ENCODE assay signal across 9 cellular contexts in the genomic region with DNA sequence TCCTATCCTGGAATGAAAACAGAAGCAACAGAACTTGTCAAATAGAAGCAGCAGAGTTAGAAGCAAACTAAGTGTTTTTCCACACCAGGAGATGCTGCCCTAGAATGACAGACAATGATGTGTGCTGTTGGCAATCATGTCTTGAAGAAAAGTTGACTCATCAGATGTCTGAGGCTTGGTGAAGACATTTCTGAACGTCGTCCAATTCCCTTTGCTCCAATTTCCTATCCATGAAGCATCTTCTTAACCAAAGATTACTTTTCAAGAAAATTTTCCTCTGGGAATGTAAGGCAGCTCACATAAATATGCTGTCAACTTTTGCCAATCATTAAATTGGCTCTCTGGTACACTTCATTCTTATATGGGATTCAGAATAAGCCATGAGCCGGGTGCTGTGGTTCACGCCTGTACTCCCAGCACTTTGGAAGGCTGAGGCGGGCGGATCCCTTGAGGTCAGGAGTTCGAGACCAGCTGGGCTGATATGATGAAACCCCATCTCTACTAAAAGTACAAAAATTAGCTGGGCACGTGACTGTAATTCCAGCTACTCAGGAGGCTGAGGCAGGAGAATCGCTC. TPM values are rescaled to one million over a fixed set of nuclear protein-coding genes. Genes with fewer than 3 reads are reported as not detected.
DNase-seq lines count a peak whose midpoint lies in the region; ATAC-seq and TF ChIP-seq lines count a peak whose summit lies in the region.
"Had no signal": no experiment of that assay in that cellular context is flagged by ENCODE, and none has a peak within 500 bp of the region (broad histone marks: within the 10 kb centered on the region; RNA-seq: fewer than 3 reads in every experiment).

No MANE protein-coding gene starts in this region.

- H3K9me2 ChIP-seq in SK-N-SH = no peaks in the 10 kb centered on the region

- peaks cover 8 to 33% of the 10 kb centered on the region in 2 experiments for H3K4me1 ChIP-seq in SK-N-SH (ENCODE audit: control insufficient read depth in 1 of 2, insufficient read depth in 2 of 2, low read depth in 1 of 2, low read length in 1 of 2)
- H3K4me1 ChIP-seq in foreskin keratinocyte = peaks cover 24% of the 10 kb centered on the region

- H4K20me1 ChIP-seq in SK-N-SH (ENCODE audit: insufficient read depth) = peaks cover 5% of the 10 kb centered on the region; the same call in 1 of the 2 replicates

- ATAC-seq in foreskin keratinocyte = peak; percentile 73
- ATAC-seq in HG03354 (IDR thresholded peaks at IDR 0.05; ENCODE audit: poor library complexity, severe bottlenecking, unreplicated experiment) = no peak

- in situ Hi-C loops in GM13977 (cut with MboI; ENCODE audit: low pct_unique_long_range_greater_than_20kb, low sequenced_read_pairs, unreplicated experiment) = no loop called here

- H3K27ac ChIP-seq in SK-N-SH (ENCODE audit: low read depth in 2 of 2, low read length in 1 of 2) (peak overlapping the region; percentile 71 to 99), foreskin keratinocyte (no peak overlapping the region)

- peaks cover 10% of the 10 kb centered on the region; the same call in 1 of the 2 replicates for H3K9me3 ChIP-seq in SK-N-SH

- CTCF ChIA-PET in SK-N-SH (lab: Yijun Ruan, JAX) = interaction anchor here (0.6 to 1.6 kb wide), 4 partner anchors 15 to 213 kb away, joined by 4 to 7 read pairs (median 4); no protein-coding TSS in a partner anchor

- peaks cover 50% of the 10 kb centered on the region for H3K79me2 ChIP-seq in SK-N-SH (ENCODE audit: insufficient read depth)

- H3K9ac ChIP-seq in SK-N-SH = peak overlapping the region; percentile 59; the same call in 1 of the 2 replicates

- POLR2A ChIA-PET in SK-N-SH (lab: Yijun Ruan, JAX) = interaction anchor here (0.6 kb wide), 1 partner anchor 145 kb away, joined by 3 read pairs; no protein-coding TSS in a partner anchor

- H3K4me3 ChIP-seq in SK-N-SH (ENCODE audit: low read depth in 2 of 2, low read length in 1 of 2) = peak overlapping the region in 1 of 2 experiments; percentile 13; a peak in 1 of 4 replicates
- no peak overlapping the region for H3K4me3 ChIP-seq in skeletal muscle cell (ENCODE audit: low read depth, low read length)

- no peak for TF ChIP-seq CTCF in SK-N-SH (IDR thresholded peaks at IDR 0.05)
- TF ChIP-seq CTCF in foreskin keratinocyte (conservative IDR thresholded peaks at IDR 0.05) = peak; percentile 18
- TF ChIP-seq CTCF in GM13977 (IDR thresholded peaks at IDR 0.05; ENCODE audit: extremely low read depth, insufficient read depth, missing control alignments) = no peak

- peak overlapping the region; percentile 65 for H3K4me2 ChIP-seq in SK-N-SH

- peaks cover 57% of the 10 kb centered on the region for H3F3A ChIP-seq in SK-N-SH (replicated peaks; ENCODE audit: insufficient read depth)

- no peaks in the 10 kb centered on the region for H3K27me3 ChIP-seq in SK-N-SH (ENCODE audit: insufficient read depth)
- H3K27me3 ChIP-seq in foreskin keratinocyte = no peaks in the 10 kb centered on the region

- WGBS in SK-N-SH (ENCODE audit: low lambda C conversion rate) = 31% methylated on average over 9 of the region's 9 CpGs

- peak in 1 of 2 experiments; percentile 89; a peak in 2 of 4 replicates for TF ChIP-seq EP300 in SK-N-SH (IDR thresholded peaks at IDR 0.05; ENCODE audit: borderline replicate concordance in 1 of 2, low read depth in 1 of 2, low read length in 1 of 2)

- H3K36me3 ChIP-seq in SK-N-SH (replicated peaks in 1 of 2; ENCODE audit: control insufficient read depth in 1 of 2, insufficient read depth in 2 of 2, low read length in 1 of 2) = peaks cover 38 to 64% of the 10 kb centered on the region in 2 experiments

- TF ChIP-seq RAD21 in SK-N-SH (IDR thresholded peaks at IDR 0.05; ENCODE audit: low read length) = no peak

- DNase-seq in GM04503 (ENCODE audit: low read depth) (peak; percentile 94), SK-N-SH (no peak), foreskin keratinocyte (peak; percentile 74 to 79), skeletal muscle cell (ENCODE audit: low read depth) (peak; percentile 96), inferior parietal cortex (ENCODE audit: extremely low spot score) (no peak), GM13977 (ENCODE audit: low spot score) (no peak), NCI-H1105 treated with DMSO at 0.1 percent for 48 hours (lab: John Stamatoyannopoulos, UW) (no peak)
- DNase-seq: T-helper 9 cell had no signal

- no peak overlapping the region for H2AFZ ChIP-seq in SK-N-SH (ENCODE audit: low read depth)

TF ChIP-seq in SK-N-SH, 30 proteins besides CTCF, POLR2A, EP300 and RAD21 (continues in another document):
- no peak for TF ChIP-seq RFX5 (IDR thresholded peaks at IDR 0.05; ENCODE audit: low read length)
- peak; percentile 80 for TF ChIP-seq FOXM1 (IDR thresholded peaks at IDR 0.05; ENCODE audit: low read depth)
- TF ChIP-seq RCOR1 (IDR thresholded peaks at IDR 0.05; ENCODE audit: low read length) = no peak
- peak; percentile 96 for TF ChIP-seq JUND (IDR thresholded peaks at IDR 0.05)
- TF ChIP-seq, protein P1, sequence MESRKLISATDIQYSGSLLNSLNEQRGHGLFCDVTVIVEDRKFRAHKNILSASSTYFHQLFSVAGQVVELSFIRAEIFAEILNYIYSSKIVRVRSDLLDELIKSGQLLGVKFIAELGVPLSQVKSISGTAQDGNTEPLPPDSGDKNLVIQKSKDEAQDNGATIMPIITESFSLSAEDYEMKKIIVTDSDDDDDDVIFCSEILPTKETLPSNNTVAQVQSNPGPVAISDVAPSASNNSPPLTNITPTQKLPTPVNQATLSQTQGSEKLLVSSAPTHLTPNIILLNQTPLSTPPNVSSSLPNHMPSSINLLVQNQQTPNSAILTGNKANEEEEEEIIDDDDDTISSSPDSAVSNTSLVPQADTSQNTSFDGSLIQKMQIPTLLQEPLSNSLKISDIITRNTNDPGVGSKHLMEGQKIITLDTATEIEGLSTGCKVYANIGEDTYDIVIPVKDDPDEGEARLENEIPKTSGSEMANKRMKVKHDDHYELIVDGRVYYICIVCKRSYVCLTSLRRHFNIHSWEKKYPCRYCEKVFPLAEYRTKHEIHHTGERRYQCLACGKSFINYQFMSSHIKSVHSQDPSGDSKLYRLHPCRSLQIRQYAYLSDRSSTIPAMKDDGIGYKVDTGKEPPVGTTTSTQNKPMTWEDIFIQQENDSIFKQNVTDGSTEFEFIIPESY (IDR thresholded peaks at IDR 0.05; ENCODE audit: borderline replicate concordance, low read depth) = peak; percentile 85
- TF ChIP-seq SMC3 (IDR thresholded peaks at IDR 0.05; ENCODE audit: low read depth, low read length) = no peak
- TF ChIP-seq MEF2A (IDR thresholded peaks at IDR 0.05; ENCODE audit: borderline replicate concordance, low read depth) = peak; percentile 50; the same call in 1 of the 2 replicates
- TF ChIP-seq, protein P2, sequence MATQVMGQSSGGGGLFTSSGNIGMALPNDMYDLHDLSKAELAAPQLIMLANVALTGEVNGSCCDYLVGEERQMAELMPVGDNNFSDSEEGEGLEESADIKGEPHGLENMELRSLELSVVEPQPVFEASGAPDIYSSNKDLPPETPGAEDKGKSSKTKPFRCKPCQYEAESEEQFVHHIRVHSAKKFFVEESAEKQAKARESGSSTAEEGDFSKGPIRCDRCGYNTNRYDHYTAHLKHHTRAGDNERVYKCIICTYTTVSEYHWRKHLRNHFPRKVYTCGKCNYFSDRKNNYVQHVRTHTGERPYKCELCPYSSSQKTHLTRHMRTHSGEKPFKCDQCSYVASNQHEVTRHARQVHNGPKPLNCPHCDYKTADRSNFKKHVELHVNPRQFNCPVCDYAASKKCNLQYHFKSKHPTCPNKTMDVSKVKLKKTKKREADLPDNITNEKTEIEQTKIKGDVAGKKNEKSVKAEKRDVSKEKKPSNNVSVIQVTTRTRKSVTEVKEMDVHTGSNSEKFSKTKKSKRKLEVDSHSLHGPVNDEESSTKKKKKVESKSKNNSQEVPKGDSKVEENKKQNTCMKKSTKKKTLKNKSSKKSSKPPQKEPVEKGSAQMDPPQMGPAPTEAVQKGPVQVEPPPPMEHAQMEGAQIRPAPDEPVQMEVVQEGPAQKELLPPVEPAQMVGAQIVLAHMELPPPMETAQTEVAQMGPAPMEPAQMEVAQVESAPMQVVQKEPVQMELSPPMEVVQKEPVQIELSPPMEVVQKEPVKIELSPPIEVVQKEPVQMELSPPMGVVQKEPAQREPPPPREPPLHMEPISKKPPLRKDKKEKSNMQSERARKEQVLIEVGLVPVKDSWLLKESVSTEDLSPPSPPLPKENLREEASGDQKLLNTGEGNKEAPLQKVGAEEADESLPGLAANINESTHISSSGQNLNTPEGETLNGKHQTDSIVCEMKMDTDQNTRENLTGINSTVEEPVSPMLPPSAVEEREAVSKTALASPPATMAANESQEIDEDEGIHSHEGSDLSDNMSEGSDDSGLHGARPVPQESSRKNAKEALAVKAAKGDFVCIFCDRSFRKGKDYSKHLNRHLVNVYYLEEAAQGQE (IDR thresholded peaks at IDR 0.05; ENCODE audit: low read depth, low read length) = no peak; the same call in 1 of the 2 replicates
- TF ChIP-seq RXRA (IDR thresholded peaks at IDR 0.05; ENCODE audit: borderline replicate concordance, low read depth) = peak; percentile 93; the same call in 1 of the 2 replicates
- TF ChIP-seq NFIC (IDR thresholded peaks at IDR 0.05; ENCODE audit: borderline replicate concordance) = peak; percentile 98
- TF ChIP-seq NRF1 (IDR thresholded peaks at IDR 0.05; ENCODE audit: low read depth, low read length) = no peak
- TF ChIP-seq FOSL2 (IDR thresholded peaks at IDR 0.05; ENCODE audit: borderline replicate concordance, low read depth) = peak; percentile 95
- TF ChIP-seq SIN3A (IDR thresholded peaks at IDR 0.05; ENCODE audit: borderline replicate concordance, low read depth, low read length) = peak; percentile 89
- TF ChIP-seq TCF12 (IDR thresholded peaks at IDR 0.05) = peak; percentile 93
- TF ChIP-seq, protein P3, sequence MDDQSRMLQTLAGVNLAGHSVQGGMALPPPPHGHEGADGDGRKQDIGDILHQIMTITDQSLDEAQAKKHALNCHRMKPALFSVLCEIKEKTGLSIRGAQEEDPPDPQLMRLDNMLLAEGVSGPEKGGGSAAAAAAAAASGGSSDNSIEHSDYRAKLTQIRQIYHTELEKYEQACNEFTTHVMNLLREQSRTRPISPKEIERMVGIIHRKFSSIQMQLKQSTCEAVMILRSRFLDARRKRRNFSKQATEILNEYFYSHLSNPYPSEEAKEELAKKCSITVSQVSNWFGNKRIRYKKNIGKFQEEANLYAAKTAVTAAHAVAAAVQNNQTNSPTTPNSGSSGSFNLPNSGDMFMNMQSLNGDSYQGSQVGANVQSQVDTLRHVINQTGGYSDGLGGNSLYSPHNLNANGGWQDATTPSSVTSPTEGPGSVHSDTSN (IDR thresholded peaks at IDR 0.05) = peak; percentile 97
- TF ChIP-seq YY1 (IDR thresholded peaks at IDR 0.05; ENCODE audit: low read depth) = no peak
- peak; percentile 83; the same call in 1 of the 2 replicates for TF ChIP-seq POLR2AphosphoS5 (IDR thresholded peaks at IDR 0.05; ENCODE audit: low read depth, low read length)

RNA-seq across cellular contexts. Expression of a gene that starts 34.6 kb away (rescaled TPM):
- polyA plus RNA-seq in SK-N-SH (2012; rRNA removed) (93.6 and 102 TPM in 2 replicates), foreskin keratinocyte (91.0 and 96.9 TPM in 2 replicates)
- polyA plus RNA-seq in SK-N-SH (2012; cell fraction: cytosol; rRNA removed) = 101 and 119 TPM in 2 replicates
- polyA plus RNA-seq in SK-N-SH (2012; cell fraction: nucleus; rRNA removed) = 37.8 and 48.8 TPM in 2 replicates
- 68.2 and 70.6 TPM in 2 replicates for total RNA-seq in foreskin keratinocyte

Comparison
In these comparisons a context has a peak if more than half of its experiments do, and no peak if none do; other contexts are left out.
1. DNase-seq: peak in GM04503 (single experiment), foreskin keratinocyte (2 of 2) and skeletal muscle cell (single experiment); none in SK-N-SH (single experiment), inferior parietal cortex (single experiment), GM13977 (single experiment) and NCI-H1105 treated with DMSO at 0.1 percent for 48 hours (single experiment).